In the genomic region with DNA sequence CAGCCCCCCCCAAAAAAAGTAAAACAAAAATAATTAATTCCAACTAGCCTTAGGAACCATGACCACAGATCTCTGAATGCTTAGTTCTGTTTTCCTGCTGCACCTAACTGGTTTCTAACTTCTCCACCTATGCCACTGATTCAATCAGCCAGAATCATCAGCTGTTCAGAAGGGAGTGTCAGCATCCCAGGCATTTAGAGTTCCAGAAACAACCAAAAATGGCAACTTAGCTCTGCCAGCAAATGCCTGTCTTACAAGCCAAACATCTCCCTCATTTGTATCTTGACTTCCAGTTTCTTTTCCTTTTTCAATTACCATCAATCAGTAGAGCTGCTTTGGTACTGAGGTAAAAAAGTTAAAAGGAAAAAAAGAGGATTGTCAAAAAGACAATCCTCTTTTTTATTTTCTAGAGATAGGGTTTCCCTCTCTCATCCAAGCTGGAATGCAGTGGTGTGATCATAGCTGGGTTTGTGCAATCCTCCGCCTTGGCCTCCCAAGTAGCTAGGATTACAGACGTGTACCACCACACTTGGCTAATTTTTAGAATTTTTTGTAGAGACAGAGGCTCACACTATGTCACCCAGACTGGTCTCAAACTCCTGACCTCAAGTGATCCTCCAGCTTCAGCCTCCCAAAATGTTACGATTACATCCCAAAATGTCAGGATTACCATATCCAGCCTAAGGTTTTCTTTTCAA, we compare ENCODE assay signal across 23 cellular contexts. TPM values are rescaled to one million over a fixed set of nuclear protein-coding genes. Genes with fewer than 3 reads are reported as not detected.
A peak's percentile ranks its signal among the peaks of the same experiment; 100 is the strongest.
DNase-seq lines count a peak whose midpoint lies in the region; ATAC-seq, FAIRE-seq and TF ChIP-seq lines count a peak whose summit lies in the region.
"Had no signal": no experiment of that assay in that cellular context is flagged by ENCODE, and none has a peak within 500 bp of the region (broad histone marks: within the 10 kb centered on the region; RNA-seq: fewer than 3 reads in every experiment).

No MANE protein-coding gene starts in this region.

- H3K79me2 ChIP-seq in astrocyte (ENCODE audit: insufficient read depth, low read length): no peaks in the 10 kb centered on the region

- H3K27ac ChIP-seq in A673 (ENCODE audit: low read depth, low read length, poor library complexity, severe bottlenecking): peak overlapping the region; percentile 88
- H3K27ac ChIP-seq in astrocyte (ENCODE audit: low read depth, low read length): no peak overlapping the region
- peak overlapping the region in 3 of 4 donors; percentile 62 to 74 (median 69) for H3K27ac ChIP-seq in gastroesophageal sphincter
- H3K27ac ChIP-seq in prostate gland: peak overlapping the region; percentile 23 to 59
- H3K27ac ChIP-seq: 22Rv1 had no signal

- H3K4me3 ChIP-seq in A673 (ENCODE audit: low read depth, low read length, poor library complexity, severe bottlenecking): no peak overlapping the region
- no peak overlapping the region for H3K4me3 ChIP-seq in astrocyte (ENCODE audit: insufficient read depth, low read depth, low read length)
- H3K4me3 ChIP-seq in gastroesophageal sphincter: no peak overlapping the region
- H3K4me3 ChIP-seq in prostate gland: no peak overlapping the region
- H3K4me3 ChIP-seq in BE2C (ENCODE audit: low read depth, low read length): no peak overlapping the region

- TF ChIP-seq CTCF in A673 (conservative IDR thresholded peaks at IDR 0.05; ENCODE audit: low read depth, low read length) (no peak), astrocyte (IDR thresholded peaks at IDR 0.05; ENCODE audit: insufficient read depth, low read depth, low read length) (no peak), gastroesophageal sphincter (IDR thresholded peaks at IDR 0.05) (no peak), prostate gland (IDR thresholded peaks at IDR 0.05) (no peak), BE2C (IDR thresholded peaks at IDR 0.05; ENCODE audit: low read depth, low read length) (no peak)

- H3K36me3 ChIP-seq in A673 (ENCODE audit: insufficient read depth, low read length, poor library complexity, severe bottlenecking): peaks cover 5% of the 10 kb centered on the region
- H3K36me3 ChIP-seq in astrocyte (ENCODE audit: insufficient read depth, low read length): peaks cover 12% of the 10 kb centered on the region
- peaks cover 0 to 30% of the 10 kb centered on the region in 2 donors for H3K36me3 ChIP-seq in gastroesophageal sphincter
- H3K36me3 ChIP-seq in prostate gland: no peaks in the 10 kb centered on the region
- H3K36me3 ChIP-seq in BE2C: peaks cover 14% of the 10 kb centered on the region

- no peak for TF ChIP-seq EP300 in gastroesophageal sphincter (IDR thresholded peaks at IDR 0.05)

- H3K4me2 ChIP-seq in astrocyte (ENCODE audit: low read length): no peak overlapping the region

- 80 to 94% methylated on average over 3 of the region's 3 CpGs for WGBS in gastroesophageal sphincter (ENCODE audit: low coverage in 1 of 2), 2 donors
- 82% methylated on average over 3 of the region's 3 CpGs for WGBS in prostate gland

- DNase-seq in A673 (ENCODE audit: low spot score) (no peak), astrocyte (ENCODE audit: low read depth) (peak; percentile 30), prostate gland (ENCODE audit: low spot score) (no peak), posterior cingulate gyrus (no peak), BE2C (no peak), NCI-H1417 treated with DMSO at 0.1 percent for 48 hours (lab: John Stamatoyannopoulos, UW) (no peak), left colon (no peak)
- DNase-seq: activated CD4-positive, alpha-beta T cell treated with anti-CD3 and anti-CD28 coated beads for 48 hours; activated naive CD4-positive, alpha-beta T cell treated with anti-CD3 and anti-CD28 coated beads, Interleukin-2, amount 50 U/mL, for 16 hours; CD8-positive, alpha-beta T cell; effector memory CD8-positive, alpha-beta T cell; midbrain; NCI-H1694 treated with DMSO at 0.1 percent for 48 hours; SIG-M5 had no signal

- H3K36me3 Mint-ChIP-seq in astrocyte (ENCODE audit: low read depth, unreplicated experiment): peaks cover 12% of the 10 kb centered on the region

- ATAC-seq in gastroesophageal sphincter: no peak
- ATAC-seq in left colon: no peak
- ATAC-seq: CD8-positive, alpha-beta T cell; effector memory CD8-positive, alpha-beta T cell had no signal

- no peak overlapping the region for H3K27ac Mint-ChIP-seq in astrocyte (ENCODE audit: unreplicated experiment)
- H3K27ac Mint-ChIP-seq: CD8-positive, alpha-beta T cell; progenitor cell of endocrine pancreas had no signal

- H2AFZ ChIP-seq in astrocyte (ENCODE audit: low read depth, low read length): no peak overlapping the region

- CTCF ChIA-PET in A673 (lab: Charles Lee): no interaction called here

- intact Hi-C loops in A673 (cut with micrococcal nuclease; ENCODE audit: unreplicated experiment) (loop anchor here (10.0 kb wide), 1 partner anchor 219 kb away; a partner anchor contains a TSS), prostate gland (cut with DNase I) (no loop called here), posterior cingulate gyrus (cut with DNase I) (no loop called here), left colon (cut with DNase I, micrococcal nuclease) (no loop called here)

- H3K9ac ChIP-seq in astrocyte (ENCODE audit: low read length): no peak overlapping the region

- H3K27me3 ChIP-seq in A673 (replicated peaks; ENCODE audit: insufficient read depth, low read depth, low read length, poor library complexity) (no peaks in the 10 kb centered on the region), astrocyte (ENCODE audit: insufficient read depth, low read length) (no peaks in the 10 kb centered on the region), gastroesophageal sphincter (no peaks in the 10 kb centered on the region), prostate gland (replicated peaks; ENCODE audit: insufficient read depth) (no peaks in the 10 kb centered on the region), BE2C (no peaks in the 10 kb centered on the region)

- TF ChIP-seq POLR2A in gastroesophageal sphincter (IDR thresholded peaks at IDR 0.05): no peak
- no peak for TF ChIP-seq POLR2A in prostate gland (IDR thresholded peaks at IDR 0.05)

- no peak overlapping the region for H3K4me3 Mint-ChIP-seq in astrocyte (ENCODE audit: unreplicated experiment)
- H3K4me3 Mint-ChIP-seq: CD8-positive, alpha-beta T cell; effector memory CD8-positive, alpha-beta T cell had no signal

- no peaks in the 10 kb centered on the region for H3K9me3 Mint-ChIP-seq in astrocyte (ENCODE audit: unreplicated experiment)
- H3K9me3 Mint-ChIP-seq: CD8-positive, alpha-beta T cell; effector memory CD8-positive, alpha-beta T cell had no signal

- POLR2A ChIA-PET in A673 (lab: Charles Lee; ENCODE audit: low non-redundant PET): no interaction called here

- peaks cover 17% of the 10 kb centered on the region for H4K20me1 ChIP-seq in astrocyte (ENCODE audit: insufficient read depth, low read length)

- H3K4me1 ChIP-seq in A673 (ENCODE audit: insufficient read depth, low read length, poor library complexity, severe bottlenecking): peaks cover 29% of the 10 kb centered on the region
- H3K4me1 ChIP-seq in astrocyte (ENCODE audit: insufficient read depth, low read length): peaks cover 10% of the 10 kb centered on the region
- H3K4me1 ChIP-seq in gastroesophageal sphincter: peaks cover 0 to 36% (median 8%) of the 10 kb centered on the region in 3 donors
- no peaks in the 10 kb centered on the region for H3K4me1 ChIP-seq in prostate gland (replicated peaks)
- H3K4me1 ChIP-seq in BE2C: no peaks in the 10 kb centered on the region; the same call in 1 of the 2 replicates

- no peak for FAIRE-seq in astrocyte (lab: Jason Lieb, UNC)
- FAIRE-seq: H1, keratinocyte had no signal

- H3K4me1 Mint-ChIP-seq in astrocyte (ENCODE audit: low read depth, unreplicated experiment): peaks cover 16% of the 10 kb centered on the region

- no TSS peak for BruUV-seq in A673 (replicated peaks; lab: Mats Ljungman, UMichigan)

- no peaks in the 10 kb centered on the region for H3K27me3 Mint-ChIP-seq in astrocyte (ENCODE audit: low read depth, unreplicated experiment)
- H3K27me3 Mint-ChIP-seq: effector memory CD8-positive, alpha-beta T cell; progenitor cell of endocrine pancreas had no signal

- no peaks in the 10 kb centered on the region for H3K9me3 ChIP-seq in A673 (ENCODE audit: low read depth, low read length, poor library complexity, severe bottlenecking)
- H3K9me3 ChIP-seq in astrocyte (ENCODE audit: insufficient read depth, low read depth, low read length): no peaks in the 10 kb centered on the region
- no peaks in the 10 kb centered on the region for H3K9me3 ChIP-seq in gastroesophageal sphincter
- H3K9me3 ChIP-seq in prostate gland: no peaks in the 10 kb centered on the region
- H3K9me3 ChIP-seq in BE2C: no peaks in the 10 kb centered on the region

RNA-seq across cellular contexts. Expression of a gene that starts 45.2 kb away (rescaled TPM):
- 4.3 and 5.1 TPM in 2 replicates for total RNA-seq in A673 (2021)
- total RNA-seq in astrocyte: 0.39 and 0.50 TPM in 2 replicates
- under 1 TPM in 1 of 4 donors, not detected in 3; 0.31 TPM for total RNA-seq in gastroesophageal sphincter
- total RNA-seq in prostate gland: 10 to 100 TPM in 1 of 2 donors, under 1 TPM in 1; 0.59 to 26.6 TPM
- polyA plus RNA-seq in BE2C (2012; ENCODE audit: insufficient read depth, insufficient read length, low read depth): not detected
- total RNA-seq in left colon: under 1 TPM in 1 of 2 donors, not detected in 1; 0.14 TPM
- total RNA-seq: cardiac septum; CD8-positive, alpha-beta T cell; Daoy; HT-29; progenitor cell of endocrine pancreas; T-helper 2 cell treated with Interferon-gamma antibody and Interleukin-4, amounts not matched to agents 100 ng/mL and 5 ng/mL, for 36 hours had no signal
